Comparison of ENCODE assay signal across 19 cellular contexts in genomic region chr15:62094398-62094797, GRCh38. TPM values are rescaled to one million over a fixed set of nuclear protein-coding genes. Genes with fewer than 3 reads are reported as not detected.
DNase-seq lines count a peak whose midpoint lies in the region; FAIRE-seq and TF ChIP-seq lines count a peak whose summit lies in the region.
"Had no signal": no experiment of that assay in that cellular context is flagged by ENCODE, and none has a peak within 500 bp of the region (broad histone marks: within the 10 kb centered on the region; RNA-seq: fewer than 3 reads in every experiment).

No MANE protein-coding gene starts in this region.

- H3K27me3 ChIP-seq in bronchial epithelial cell (ENCODE audit: control insufficient read depth, insufficient read depth, low read length) (peaks cover 2% of the 10 kb centered on the region), A673 (replicated peaks; ENCODE audit: insufficient read depth, low read depth, low read length, poor library complexity) (no peaks in the 10 kb centered on the region)
- H3K27me3 ChIP-seq: BLaER1, SJSA1 had no signal

- intact Hi-C loops in A673 (cut with micrococcal nuclease; ENCODE audit: unreplicated experiment), result no loop called here

- H3K4me3 ChIP-seq in bronchial epithelial cell (ENCODE audit: low read depth, low read length) (no peak overlapping the region), A673 (ENCODE audit: low read depth, low read length, poor library complexity, severe bottlenecking) (no peak overlapping the region)
- H3K4me3 ChIP-seq: BLaER1, SJSA1 had no signal

- POLR2A ChIA-PET in A673 (lab: Charles Lee; ENCODE audit: low non-redundant PET), result no interaction called here

- H3K9me3 ChIP-seq in A673 (ENCODE audit: low read depth, low read length, poor library complexity, severe bottlenecking), result no peaks in the 10 kb centered on the region
- H3K9me3 ChIP-seq: BLaER1, SJSA1 had no signal

- DNase-seq in NCI-H510A treated with DMSO at 0.1 percent for 48 hours (lab: John Stamatoyannopoulos, UW) (peak; percentile 12), NCI-H510A (lab: John Stamatoyannopoulos, UW) (no peak), OCI-M1 (lab: John Stamatoyannopoulos, UW) (peak; percentile 97), bronchial epithelial cell (ENCODE audit: low read depth) (no peak), DMS53 (lab: John Stamatoyannopoulos, UW) (no peak), A673 (ENCODE audit: low spot score) (no peak), medulla oblongata (ENCODE audit: extremely low spot score) (no peak)
- no peak for DNase-seq in NK-92 treated with Interleukin-12 subunit alpha and Interleukin-12 subunit beta, amount 100 ng/mL, for 24 hours (lab: John Stamatoyannopoulos, UW)
- DNase-seq: 8988T; CD8-positive, alpha-beta T cell; GF-D8; KG1; NCI-H1048; NCI-H748 treated with DMSO at 0.1 percent for 48 hours had no signal

- H3K36me3 ChIP-seq in bronchial epithelial cell (ENCODE audit: control insufficient read depth, insufficient read depth, low read length) (no peaks in the 10 kb centered on the region), A673 (ENCODE audit: insufficient read depth, low read length, poor library complexity, severe bottlenecking) (no peaks in the 10 kb centered on the region)
- H3K36me3 ChIP-seq: BLaER1, SJSA1 had no signal

- no peak for TF ChIP-seq CTCF in bronchial epithelial cell (IDR thresholded peaks at IDR 0.05; ENCODE audit: insufficient read depth, low read length, severe bottlenecking)
- TF ChIP-seq CTCF in A673 (conservative IDR thresholded peaks at IDR 0.05; ENCODE audit: low read depth, low read length), result no peak

- BruUV-seq in A673 (replicated peaks; lab: Mats Ljungman, UMichigan), result no TSS peak

- CTCF ChIA-PET in A673 (lab: Charles Lee), result no interaction called here

- no peak overlapping the region for H3K27ac ChIP-seq in A673 (ENCODE audit: low read depth, low read length, poor library complexity, severe bottlenecking)
- H3K27ac ChIP-seq: BLaER1, SJSA1 had no signal

- FAIRE-seq in bronchial epithelial cell (lab: Jason Lieb, UNC), result peak; percentile 18
- FAIRE-seq: GM12891, GM18507 had no signal

- no peaks in the 10 kb centered on the region for H3K4me1 ChIP-seq in A673 (ENCODE audit: insufficient read depth, low read length, poor library complexity, severe bottlenecking)
- H3K4me1 ChIP-seq: BLaER1 had no signal

RNA-seq across cellular contexts. Expression of gene C2CD4A, which starts 27.6 kb away (rescaled TPM):
- 0.53 and 1.3 TPM in 2 replicates for total RNA-seq in bronchial epithelial cell
- 0.22 and 0.34 TPM in 2 replicates for total RNA-seq in A673 (2021)
- total RNA-seq: Daoy, SJSA1 had no signal

RNA-seq across cellular contexts. Expression of gene VPS13C, which starts 34.2 kb away (rescaled TPM):
- 35.0 and 40.2 TPM in 2 replicates for total RNA-seq in bronchial epithelial cell
- 30.7 and 31.0 TPM in 2 replicates for total RNA-seq in A673 (2021)

Comparison
In these comparisons a context has a peak if more than half of its experiments do, and no peak if none do; other contexts are left out.
1. DNase-seq: peak in NCI-H510A treated with DMSO at 0.1 percent for 48 hours (single experiment) and OCI-M1 (single experiment); none in NCI-H510A (single experiment), bronchial epithelial cell (single experiment), DMS53 (single experiment), NK-92 treated with Interleukin-12 subunit alpha and Interleukin-12 subunit beta, amount 100 ng/mL, for 24 hours (single experiment), A673 (single experiment) and medulla oblongata (single experiment).